Comparison of ENCODE assay signal across 14 cellular contexts in genomic region chr6:47146426-47147174, GRCh38.
DNase-seq lines count a peak whose midpoint lies in the region; ATAC-seq, FAIRE-seq and TF ChIP-seq lines count a peak whose summit lies in the region.
"Had no signal": no experiment of that assay in that cellular context is flagged by ENCODE, and none has a peak within 500 bp of the region (broad histone marks: within the 10 kb centered on the region; RNA-seq: fewer than 3 reads in every experiment).

No MANE protein-coding gene starts in this region.

- H3K4me1 ChIP-seq in BLaER1 (peaks cover 29% of the 10 kb centered on the region), HepG2 (ENCODE audit: insufficient read depth, low read length) (peaks cover 45% of the 10 kb centered on the region), upper lobe of left lung (peaks cover 0 to 15% (median 0%) of the 10 kb centered on the region in 4 donors)

- H3K9ac ChIP-seq in BLaER1 (peak overlapping the region; percentile 21; the same call in 1 of the 2 replicates), HepG2 (ENCODE audit: insufficient read depth, low read depth, low read length) (peak overlapping the region; percentile 46; the same call in 1 of the 2 replicates)

- POLR2A ChIA-PET in HepG2 (lab: Yijun Ruan, JAX), result interaction anchor here (0.9 to 1.3 kb wide), 2 partner anchors 9 to 11 kb away, joined by 3 to 6 read pairs; no protein-coding TSS in a partner anchor

- intact Hi-C loops in HepG2 (cut with micrococcal nuclease; ENCODE audit: unreplicated experiment), result loop anchor here (5.0 kb wide), 1 partner anchor 81 kb away; no protein-coding TSS in a partner anchor

- no peak overlapping the region for H2AFZ ChIP-seq in HepG2 (ENCODE audit: low read length)

- H3K27ac ChIP-seq in BLaER1, result peak overlapping the region; percentile 38
- no peak overlapping the region for H3K27ac ChIP-seq in HepG2 (ENCODE audit: extremely low read length, insufficient read depth, low read length)
- no peak overlapping the region for H3K27ac ChIP-seq in upper lobe of left lung
- H3K27ac ChIP-seq: brain microvascular endothelial cell had no signal

- FAIRE-seq in bronchial epithelial cell (lab: Jason Lieb, UNC) (no peak), HepG2 (lab: Jason Lieb, UNC) (no peak)
- FAIRE-seq: endothelial cell of umbilical vein had no signal

- TF ChIP-seq POLR2A in HepG2 (IDR thresholded peaks at IDR 0.05; ENCODE audit: insufficient read depth in 1 of 2, low read depth in 2 of 2, low read length in 2 of 2) (no peak), upper lobe of left lung (IDR thresholded peaks at IDR 0.05) (no peak)

- in situ Hi-C loops in HepG2 (cut with HindIII; ENCODE audit: extremely low pct_ligation_motif_present, low pct_unique_long_range_greater_than_20kb), result no loop called here

- ATAC-seq in HepG2 (peak; percentile 19), left lobe of liver (no peak), HG03196 (IDR thresholded peaks at IDR 0.05; ENCODE audit: unreplicated experiment) (no peak), upper lobe of left lung (ENCODE audit: low FRiP score in 2 of 2) (no peak)

- H3K27me3 ChIP-seq in BLaER1, result no peaks in the 10 kb centered on the region
- no peaks in the 10 kb centered on the region for H3K27me3 ChIP-seq in bronchial epithelial cell (ENCODE audit: control insufficient read depth, insufficient read depth, low read length)
- H3K27me3 ChIP-seq in HepG2 (ENCODE audit: control insufficient read depth in 1 of 2, insufficient read depth in 2 of 2, low read length in 2 of 2), result no peaks in the 10 kb centered on the region
- no peaks in the 10 kb centered on the region for H3K27me3 ChIP-seq in upper lobe of left lung
- H3K27me3 ChIP-seq: brain microvascular endothelial cell had no signal

- no peak for TF ChIP-seq RAD21 in HepG2 (CRISPR knock-in tag; IDR thresholded peaks at IDR 0.05)

- H3K9me3 ChIP-seq in BLaER1 (peaks cover 16% of the 10 kb centered on the region), HepG2 (ENCODE audit: low read length) (no peaks in the 10 kb centered on the region), upper lobe of left lung (no peaks in the 10 kb centered on the region)

- H3K4me3 ChIP-seq in BLaER1, result no peak overlapping the region
- no peak overlapping the region for H3K4me3 ChIP-seq in bronchial epithelial cell (ENCODE audit: low read depth, low read length)
- H3K4me3 ChIP-seq in HepG2 (replicated peaks in 1 of 3; ENCODE audit: insufficient read depth in 1 of 3, low read depth in 2 of 3, low read length in 3 of 3), result peak overlapping the region; percentile 2 to 36 (median 25); a peak in 4 of 6 replicates
- no peak overlapping the region for H3K4me3 ChIP-seq in upper lobe of left lung

- peak overlapping the region; percentile 66 for H3K4me2 ChIP-seq in BLaER1
- H3K4me2 ChIP-seq in HepG2 (ENCODE audit: low read depth, low read length), result peak overlapping the region; percentile 71

- DNase-seq in LHCN-M2 (ENCODE audit: low read depth) (peak; percentile 57), bronchial epithelial cell (ENCODE audit: low read depth) (peak; percentile 81), HepG2 (ENCODE audit: low spot score) (no peak), cerebellar nuclear complex (lab: John Stamatoyannopoulos, UW) (no peak), left lobe of liver (ENCODE audit: low spot score) (no peak), upper lobe of left lung (no peak)
- DNase-seq: activated T-cell treated with anti-CD3 and anti-CD28 coated beads, Interleukin-2, amount 50 U/mL, for 48 hours; brain microvascular endothelial cell; NCI-H2171 treated with DMSO at 0.1 percent for 48 hours; nephron progenitor cell; stimulated activated CD4-positive, alpha-beta T cell treated with anti-CD3 and anti-CD28 coated beads, Interleukin-15, amount 100 ng/mL, for 24 hours had no signal

- H3K79me2 ChIP-seq in HepG2 (ENCODE audit: insufficient read depth, low read length), result no peaks in the 10 kb centered on the region

- H3K36me3 ChIP-seq in BLaER1 (no peaks in the 10 kb centered on the region), bronchial epithelial cell (ENCODE audit: control insufficient read depth, insufficient read depth, low read length) (no peaks in the 10 kb centered on the region), HepG2 (replicated peaks in 1 of 2; ENCODE audit: control insufficient read depth in 1 of 2, insufficient read depth in 2 of 2, low read length in 2 of 2) (no peaks in the 10 kb centered on the region), upper lobe of left lung (no peaks in the 10 kb centered on the region)
- H3K36me3 ChIP-seq: brain microvascular endothelial cell had no signal

- TF ChIP-seq CTCF in bronchial epithelial cell (IDR thresholded peaks at IDR 0.05; ENCODE audit: insufficient read depth, low read length, severe bottlenecking) (no peak), HepG2 (CRISPR knock-in tag; IDR thresholded peaks at IDR 0.05) (no peak), upper lobe of left lung (IDR thresholded peaks at IDR 0.05) (no peak)

- WGBS in HepG2 (ENCODE audit: low lambda C conversion rate), result 31% methylated on average over 2 of the region's 2 CpGs
- 74 to 75% methylated on average over 2 of the region's 2 CpGs for WGBS in upper lobe of left lung, 2 donors

- TF ChIP-seq EP300 in HepG2 (IDR thresholded peaks at IDR 0.05; ENCODE audit: low read depth in 2 of 2, low read length in 2 of 2), result no peak
- no peak for TF ChIP-seq EP300 in HepG2 (CRISPR knock-in tag; IDR thresholded peaks at IDR 0.05; ENCODE audit: borderline replicate concordance)
- TF ChIP-seq EP300 in upper lobe of left lung (IDR thresholded peaks at IDR 0.05), result no peak

- no peaks in the 10 kb centered on the region for H4K20me1 ChIP-seq in BLaER1
- H4K20me1 ChIP-seq in HepG2 (ENCODE audit: insufficient read depth, low read length), result no peaks in the 10 kb centered on the region

- no TSS peak for BruUV-seq in HepG2 (replicated peaks; lab: Mats Ljungman, UMichigan)

- CTCF ChIA-PET in HepG2 (lab: Yijun Ruan, JAX; ENCODE audit: low intra/inter-chr PET ratio, low total read pairs), result interaction anchor here (1.2 kb wide), 1 partner anchor 49 kb away, joined by 3 read pairs; no protein-coding TSS in a partner anchor

TF ChIP-seq in HepG2, 621 proteins besides CTCF, POLR2A, EP300 and RAD21 (continues in another document):
- TF ChIP-seq MTA3 (CRISPR knock-in tag; IDR thresholded peaks at IDR 0.05) (0 out of 2 replicates have a peak, but pooled peaks have one; percentile 4), ARID2 (CRISPR knock-in tag; IDR thresholded peaks at IDR 0.05; ENCODE audit: borderline replicate concordance) (0 out of 2 replicates have a peak, but pooled peaks have one; percentile 32), GATAD2A (CRISPR knock-in tag; IDR thresholded peaks at IDR 0.05) (no peak), HNRNPK (IDR thresholded peaks at IDR 0.05; ENCODE audit: low read depth, low read length, poor library complexity, severe bottlenecking) (no peak), ZNF333 (CRISPR knock-in tag; IDR thresholded peaks at IDR 0.05; ENCODE audit: borderline replicate concordance) (no peak), ZFP90 (CRISPR knock-in tag; IDR thresholded peaks at IDR 0.05; ENCODE audit: borderline replicate concordance) (no peak)
- TF ChIP-seq, protein P1, sequence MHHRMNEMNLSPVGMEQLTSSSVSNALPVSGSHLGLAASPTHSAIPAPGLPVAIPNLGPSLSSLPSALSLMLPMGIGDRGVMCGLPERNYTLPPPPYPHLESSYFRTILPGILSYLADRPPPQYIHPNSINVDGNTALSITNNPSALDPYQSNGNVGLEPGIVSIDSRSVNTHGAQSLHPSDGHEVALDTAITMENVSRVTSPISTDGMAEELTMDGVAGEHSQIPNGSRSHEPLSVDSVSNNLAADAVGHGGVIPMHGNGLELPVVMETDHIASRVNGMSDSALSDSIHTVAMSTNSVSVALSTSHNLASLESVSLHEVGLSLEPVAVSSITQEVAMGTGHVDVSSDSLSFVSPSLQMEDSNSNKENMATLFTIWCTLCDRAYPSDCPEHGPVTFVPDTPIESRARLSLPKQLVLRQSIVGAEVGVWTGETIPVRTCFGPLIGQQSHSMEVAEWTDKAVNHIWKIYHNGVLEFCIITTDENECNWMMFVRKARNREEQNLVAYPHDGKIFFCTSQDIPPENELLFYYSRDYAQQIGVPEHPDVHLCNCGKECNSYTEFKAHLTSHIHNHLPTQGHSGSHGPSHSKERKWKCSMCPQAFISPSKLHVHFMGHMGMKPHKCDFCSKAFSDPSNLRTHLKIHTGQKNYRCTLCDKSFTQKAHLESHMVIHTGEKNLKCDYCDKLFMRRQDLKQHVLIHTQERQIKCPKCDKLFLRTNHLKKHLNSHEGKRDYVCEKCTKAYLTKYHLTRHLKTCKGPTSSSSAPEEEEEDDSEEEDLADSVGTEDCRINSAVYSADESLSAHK (CRISPR knock-in tag; IDR thresholded peaks at IDR 0.05; ENCODE audit: borderline replicate concordance), result no peak
- TF ChIP-seq, protein P2, sequence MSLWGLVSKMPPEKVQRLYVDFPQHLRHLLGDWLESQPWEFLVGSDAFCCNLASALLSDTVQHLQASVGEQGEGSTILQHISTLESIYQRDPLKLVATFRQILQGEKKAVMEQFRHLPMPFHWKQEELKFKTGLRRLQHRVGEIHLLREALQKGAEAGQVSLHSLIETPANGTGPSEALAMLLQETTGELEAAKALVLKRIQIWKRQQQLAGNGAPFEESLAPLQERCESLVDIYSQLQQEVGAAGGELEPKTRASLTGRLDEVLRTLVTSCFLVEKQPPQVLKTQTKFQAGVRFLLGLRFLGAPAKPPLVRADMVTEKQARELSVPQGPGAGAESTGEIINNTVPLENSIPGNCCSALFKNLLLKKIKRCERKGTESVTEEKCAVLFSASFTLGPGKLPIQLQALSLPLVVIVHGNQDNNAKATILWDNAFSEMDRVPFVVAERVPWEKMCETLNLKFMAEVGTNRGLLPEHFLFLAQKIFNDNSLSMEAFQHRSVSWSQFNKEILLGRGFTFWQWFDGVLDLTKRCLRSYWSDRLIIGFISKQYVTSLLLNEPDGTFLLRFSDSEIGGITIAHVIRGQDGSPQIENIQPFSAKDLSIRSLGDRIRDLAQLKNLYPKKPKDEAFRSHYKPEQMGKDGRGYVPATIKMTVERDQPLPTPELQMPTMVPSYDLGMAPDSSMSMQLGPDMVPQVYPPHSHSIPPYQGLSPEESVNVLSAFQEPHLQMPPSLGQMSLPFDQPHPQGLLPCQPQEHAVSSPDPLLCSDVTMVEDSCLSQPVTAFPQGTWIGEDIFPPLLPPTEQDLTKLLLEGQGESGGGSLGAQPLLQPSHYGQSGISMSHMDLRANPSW (CRISPR knock-in tag; IDR thresholded peaks at IDR 0.05; ENCODE audit: borderline replicate concordance), result no peak

Comparison
In these comparisons a context has a peak if more than half of its experiments do, and no peak if none do; other contexts are left out.
1. H3K4me3 ChIP-seq: peak in HepG2 (3 of 3); none in BLaER1 (single experiment), bronchial epithelial cell (single experiment) and upper lobe of left lung (0 of 4).
2. DNase-seq: peak in LHCN-M2 (single experiment) and bronchial epithelial cell (single experiment); none in HepG2 (single experiment), cerebellar nuclear complex (0 of 2), left lobe of liver (single experiment) and upper lobe of left lung (0 of 2).